ENCODE assay signal across 17 cellular contexts in genomic region chr3:90184861-90185260, GRCh38.
A peak's percentile ranks its signal among the peaks of the same experiment; 100 is the strongest.
DNase-seq lines count a peak whose midpoint lies in the region; ATAC-seq and TF ChIP-seq lines count a peak whose summit lies in the region.
"Had no signal": no experiment of that assay in that cellular context is flagged by ENCODE, and none has a peak within 500 bp of the region (broad histone marks: within the 10 kb centered on the region; RNA-seq: fewer than 3 reads in every experiment).

No MANE protein-coding gene starts in this region.

- H3F3A ChIP-seq in GM23248 (ENCODE audit: insufficient read depth), result no peaks in the 10 kb centered on the region

- H3K4me1 ChIP-seq in GM23248 (ENCODE audit: insufficient read depth) (no peaks in the 10 kb centered on the region; the same call in 1 of the 2 replicates), fibroblast of lung (ENCODE audit: control insufficient read depth, extremely low read depth, insufficient read depth, low read length) (no peaks in the 10 kb centered on the region), trophoblast cell (ENCODE audit: control insufficient read depth in 1 of 2, insufficient read depth in 2 of 2, low read length in 2 of 2) (no peaks in the 10 kb centered on the region)

- H4K20me1 ChIP-seq in GM23248 (ENCODE audit: insufficient read depth) (no peaks in the 10 kb centered on the region), fibroblast of lung (ENCODE audit: control insufficient read depth, extremely low read depth, insufficient read depth, low read length) (no peaks in the 10 kb centered on the region)
- H4K20me1 ChIP-seq: BLaER1 treated with 17β-estradiol and CSF1 and Interleukin-3, amounts not matched to agents 10 nM and 100 nM had no signal

- in situ Hi-C loops in GM23248 (cut with MboI) (loop anchor here (25.0 kb wide), 1 partner anchor 1973 kb away; no protein-coding TSS in a partner anchor), SK-MEL-5 (cut with HindIII; ENCODE audit: low pct_unique_long_range_greater_than_20kb, low sequenced_read_pairs) (no loop called here)

- no peak overlapping the region for H2AK5ac ChIP-seq in trophoblast cell (ENCODE audit: low read length)

- no peak overlapping the region for H3K23ac ChIP-seq in trophoblast cell (ENCODE audit: low read length)

- WGBS in GM23248 (ENCODE audit: low coverage in 1 of 2, low lambda C conversion rate in 2 of 2, missing lambda C conversion rate in 2 of 2), 2 experiments, result 98% methylated on average over 4 of the region's 4 CpGs
- WGBS in trophoblast cell (ENCODE audit: extremely low coverage, insufficient coverage, insufficient read length), result no CpG with 5 or more reads among the region's 4 CpGs

- H3K9me3 ChIP-seq in GM23248 (ENCODE audit: low read depth) (no peaks in the 10 kb centered on the region), fibroblast of lung (ENCODE audit: control insufficient read depth, insufficient read depth, low read depth, low read length) (no peaks in the 10 kb centered on the region), trophoblast cell (ENCODE audit: insufficient read depth, low read depth, low read length) (no peaks in the 10 kb centered on the region)
- H3K9me3 ChIP-seq: esophagus squamous epithelium had no signal

- no peak overlapping the region for H3K4me3 Mint-ChIP-seq in activated naive CD4-positive, alpha-beta T cell treated with anti-CD3 and anti-CD28 coated beads, Interleukin-2, amount 10 ng/mL, durations not matched to agents 7 days and 5 days
- H3K4me3 Mint-ChIP-seq: activated naive CD4-positive, alpha-beta T cell treated with anti-CD3 and anti-CD28 coated beads, Interleukin-2, amount 50 U/mL, for 24 hours; H9; immature natural killer cell; stimulated activated naive CD8-positive, alpha-beta T cell treated with anti-CD3 and anti-CD28 coated beads, Interleukin-15, Interleukin-2, amounts not matched to agents 100 ng/mL and 50 ng/mL, for 24 hours had no signal

- H3K27me3 ChIP-seq in GM23248 (replicated peaks; ENCODE audit: insufficient read depth) (no peaks in the 10 kb centered on the region), fibroblast of lung (ENCODE audit: control insufficient read depth, insufficient read depth, low read length) (no peaks in the 10 kb centered on the region), trophoblast cell (ENCODE audit: insufficient read depth, low read length) (no peaks in the 10 kb centered on the region)
- H3K27me3 ChIP-seq: BLaER1 treated with 17β-estradiol and CSF1 and Interleukin-3, amounts not matched to agents 10 nM and 100 nM; esophagus squamous epithelium had no signal

- no peak overlapping the region for H2BK120ac ChIP-seq in trophoblast cell (ENCODE audit: insufficient read depth, low read length, poor library complexity)

- no peak for ATAC-seq in GM19023 (IDR thresholded peaks at IDR 0.05; ENCODE audit: unreplicated experiment)
- ATAC-seq in GM19452 (IDR thresholded peaks at IDR 0.05; ENCODE audit: unreplicated experiment), result no peak
- ATAC-seq: right cardiac atrium had no signal

- H3K9ac ChIP-seq in GM23248, result no peak overlapping the region
- no peak overlapping the region for H3K9ac ChIP-seq in fibroblast of lung (ENCODE audit: insufficient read depth, low read length)
- H3K9ac ChIP-seq in trophoblast cell (ENCODE audit: low read length), result no peak overlapping the region
- H3K9ac ChIP-seq: BLaER1 treated with 17β-estradiol and CSF1 and Interleukin-3, amounts not matched to agents 10 nM and 100 nM had no signal

- DNase-seq in GM23248 (peak; percentile 51), SK-MEL-5 (ENCODE audit: low read depth, low spot score) (peak; percentile 97), fibroblast of lung (ENCODE audit: low read depth in 2 of 2) (peak; percentile 43 to 61), trophoblast cell (peak; percentile 71 to 88), mucosa of gallbladder (ENCODE audit: low spot score) (no peak)
- DNase-seq in activated naive CD4-positive, alpha-beta T cell treated with anti-CD3 and anti-CD28 coated beads, Interleukin-2, amount 10 ng/mL, durations not matched to agents 7 days and 5 days, result no peak
- DNase-seq: esophagus squamous epithelium, H9, immature natural killer cell, NCI-H1417 treated with DMSO at 0.1 percent for 48 hours, NCI-H526, right cardiac atrium had no signal

- no peak overlapping the region for H3K18ac ChIP-seq in trophoblast cell (ENCODE audit: low read length)

- no peaks in the 10 kb centered on the region for H3K9me2 ChIP-seq in GM23248 (ENCODE audit: insufficient read depth)

- no peak overlapping the region for H3K4ac ChIP-seq in trophoblast cell (ENCODE audit: low read depth, low read length)

- no peak overlapping the region for H4K91ac ChIP-seq in trophoblast cell (ENCODE audit: low read depth, low read length)

- no peaks in the 10 kb centered on the region for H3K36me3 Mint-ChIP-seq in activated naive CD4-positive, alpha-beta T cell treated with anti-CD3 and anti-CD28 coated beads, Interleukin-2, amount 10 ng/mL, durations not matched to agents 7 days and 5 days
- H3K36me3 Mint-ChIP-seq: activated naive CD4-positive, alpha-beta T cell treated with anti-CD3 and anti-CD28 coated beads, Interleukin-2, amount 50 U/mL, for 24 hours; immature natural killer cell had no signal

- no peak overlapping the region for H3K4me3 ChIP-seq in GM23248
- no peak overlapping the region for H3K4me3 ChIP-seq in fibroblast of lung (replicated peaks in 1 of 4; ENCODE audit: control extremely low read depth in 1 of 4, insufficient read depth in 1 of 4, low read depth in 3 of 4, low read length in 4 of 4)
- no peak overlapping the region for H3K4me3 ChIP-seq in trophoblast cell (ENCODE audit: low read depth, low read length)
- H3K4me3 ChIP-seq: BLaER1 treated with 17β-estradiol and CSF1 and Interleukin-3, amounts not matched to agents 10 nM and 100 nM; esophagus squamous epithelium had no signal

- H2BK5ac ChIP-seq in trophoblast cell (ENCODE audit: low read depth, low read length, poor library complexity), result no peak overlapping the region

- H3K36me3 ChIP-seq in GM23248 (ENCODE audit: low read depth) (no peaks in the 10 kb centered on the region), fibroblast of lung (ENCODE audit: control insufficient read depth, insufficient read depth, low read length) (no peaks in the 10 kb centered on the region), trophoblast cell (ENCODE audit: control insufficient read depth in 1 of 2, insufficient read depth in 2 of 2, low read length in 2 of 2) (no peaks in the 10 kb centered on the region)
- H3K36me3 ChIP-seq: BLaER1 treated with 17β-estradiol and CSF1 and Interleukin-3, amounts not matched to agents 10 nM and 100 nM; esophagus squamous epithelium had no signal

- no peak overlapping the region for H4K8ac ChIP-seq in trophoblast cell (ENCODE audit: low read depth, low read length)

- H2AFZ ChIP-seq in GM23248 (no peak overlapping the region), fibroblast of lung (ENCODE audit: low read length) (no peak overlapping the region), trophoblast cell (ENCODE audit: insufficient read depth, low read length, poor library complexity) (no peak overlapping the region)

- H3K4me1 Mint-ChIP-seq in activated naive CD4-positive, alpha-beta T cell treated with anti-CD3 and anti-CD28 coated beads, Interleukin-2, amount 10 ng/mL, durations not matched to agents 7 days and 5 days, result no peaks in the 10 kb centered on the region
- H3K4me1 Mint-ChIP-seq: activated naive CD4-positive, alpha-beta T cell treated with anti-CD3 and anti-CD28 coated beads, Interleukin-2, amount 50 U/mL, for 24 hours; H9; immature natural killer cell had no signal

- CTCF ChIA-PET in activated naive CD4-positive, alpha-beta T cell treated with anti-CD3 and anti-CD28 coated beads, Interleukin-2, amount 10 ng/mL, durations not matched to agents 7 days and 5 days (lab: Charles Lee), result no interaction called here

- no peak for TF ChIP-seq CTCF in fibroblast of lung (conservative IDR thresholded peaks at IDR 0.05 in 1 of 2, IDR thresholded peaks at IDR 0.05 in 1 of 2; ENCODE audit: low read depth in 1 of 2, low read length in 2 of 2)

- no peak overlapping the region for H4K12ac ChIP-seq in trophoblast cell (ENCODE audit: low read depth, low read length)

- H3K79me1 ChIP-seq in trophoblast cell (ENCODE audit: low read length), result no peaks in the 10 kb centered on the region

- no peaks in the 10 kb centered on the region for H3K27me3 Mint-ChIP-seq in activated naive CD4-positive, alpha-beta T cell treated with anti-CD3 and anti-CD28 coated beads, Interleukin-2, amount 10 ng/mL, durations not matched to agents 7 days and 5 days
- H3K27me3 Mint-ChIP-seq: activated naive CD4-positive, alpha-beta T cell treated with anti-CD3 and anti-CD28 coated beads, Interleukin-2, amount 50 U/mL, for 24 hours; stimulated activated naive CD8-positive, alpha-beta T cell treated with anti-CD3 and anti-CD28 coated beads, Interleukin-15, Interleukin-2, amounts not matched to agents 100 ng/mL and 50 ng/mL, for 24 hours had no signal

- H3K14ac ChIP-seq in trophoblast cell (ENCODE audit: low read length), result no peak overlapping the region

- no peak overlapping the region for H2BK12ac ChIP-seq in trophoblast cell (ENCODE audit: low read length)

- H3K4me2 ChIP-seq in GM23248 (ENCODE audit: unreplicated experiment) (no peak overlapping the region), fibroblast of lung (ENCODE audit: extremely low read depth, insufficient read depth, low read length) (no peak overlapping the region), trophoblast cell (ENCODE audit: low read length) (no peak overlapping the region)

- H3K79me2 ChIP-seq in GM23248 (ENCODE audit: insufficient read depth) (no peaks in the 10 kb centered on the region), fibroblast of lung (ENCODE audit: control insufficient read depth, insufficient read depth, low read length) (no peaks in the 10 kb centered on the region), trophoblast cell (ENCODE audit: control insufficient read depth, insufficient read depth, low read length, poor library complexity) (no peaks in the 10 kb centered on the region)

- no peaks in the 10 kb centered on the region for H3K9me3 Mint-ChIP-seq in activated naive CD4-positive, alpha-beta T cell treated with anti-CD3 and anti-CD28 coated beads, Interleukin-2, amount 10 ng/mL, durations not matched to agents 7 days and 5 days
- H3K9me3 Mint-ChIP-seq: activated naive CD4-positive, alpha-beta T cell treated with anti-CD3 and anti-CD28 coated beads, Interleukin-2, amount 50 U/mL, for 24 hours; stimulated activated naive CD8-positive, alpha-beta T cell treated with anti-CD3 and anti-CD28 coated beads, Interleukin-15, Interleukin-2, amounts not matched to agents 100 ng/mL and 50 ng/mL, for 24 hours had no signal

- H3K27ac ChIP-seq in GM23248 (no peak overlapping the region), fibroblast of lung (ENCODE audit: insufficient read depth, low read length) (no peak overlapping the region), trophoblast cell (ENCODE audit: low read depth, low read length) (no peak overlapping the region)
- H3K27ac ChIP-seq: BLaER1 treated with 17β-estradiol and CSF1 and Interleukin-3, amounts not matched to agents 10 nM and 100 nM; esophagus squamous epithelium had no signal

- H3K27ac Mint-ChIP-seq in activated naive CD4-positive, alpha-beta T cell treated with anti-CD3 and anti-CD28 coated beads, Interleukin-2, amount 10 ng/mL, durations not matched to agents 7 days and 5 days, result no peak overlapping the region
- H3K27ac Mint-ChIP-seq: activated naive CD4-positive, alpha-beta T cell treated with anti-CD3 and anti-CD28 coated beads, Interleukin-2, amount 50 U/mL, for 24 hours; H9; immature natural killer cell; stimulated activated naive CD8-positive, alpha-beta T cell treated with anti-CD3 and anti-CD28 coated beads, Interleukin-15, Interleukin-2, amounts not matched to agents 100 ng/mL and 50 ng/mL, for 24 hours had no signal

Comparison
In these comparisons a context has a peak if more than half of its experiments do, and no peak if none do; other contexts are left out.
1. DNase-seq: peak in GM23248 (single experiment), SK-MEL-5 (single experiment), fibroblast of lung (2 of 2) and trophoblast cell (2 of 2); none in activated naive CD4-positive, alpha-beta T cell treated with anti-CD3 and anti-CD28 coated beads, Interleukin-2, amount 10 ng/mL, durations not matched to agents 7 days and 5 days (single experiment) and mucosa of gallbladder (single experiment).